24 cellular contexts compared by ENCODE assay signal in the genomic region with DNA sequence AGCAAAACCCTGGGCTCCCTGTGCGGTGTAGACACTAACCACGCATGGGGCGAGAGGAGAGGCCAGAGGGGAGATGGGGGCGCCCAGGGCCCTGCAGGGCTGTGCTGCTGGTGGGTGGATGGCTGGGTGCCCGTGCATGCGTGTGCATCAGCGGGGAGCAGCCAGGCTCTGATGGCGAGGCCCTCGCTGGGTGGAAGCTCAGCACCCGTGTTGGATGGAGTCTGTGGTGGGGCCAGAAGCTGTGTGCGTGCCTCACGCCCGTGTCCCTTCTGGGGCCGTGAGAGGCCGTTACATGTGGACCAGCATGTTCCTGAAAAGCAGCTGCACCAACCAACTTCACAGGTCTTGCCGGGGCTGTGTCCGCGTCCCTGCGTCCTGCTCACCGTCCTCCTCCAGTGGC. TPM values are rescaled to one million over a fixed set of nuclear protein-coding genes. Genes with fewer than 3 reads are reported as not detected.
"Had no signal": no experiment of that assay in that cellular context is flagged by ENCODE, and none has a peak within 500 bp of the region (broad histone marks: within the 10 kb centered on the region; RNA-seq: fewer than 3 reads in every experiment).

No MANE protein-coding gene starts in this region.

- FAIRE-seq: RCC 7860 had no signal

- H3K4me2 ChIP-seq: SK-N-SH had no signal

- H3K9me3 ChIP-seq: SK-N-SH had no signal

- DNase-seq: KBM-7, MV-4-11, NCI-H1048, NCI-H1105, NCI-H1417, NCI-H1436 treated with DMSO at 0.1 percent for 48 hours, NCI-H1694, NCI-H1930, NCI-H2081, NCI-H2171, NCI-H226, NCI-H446, NCI-H510A, NCI-H524 treated with DMSO at 0.1 percent for 48 hours, NCI-H69, NCI-H774, Right ventricle myocardium superior, RPMI8226, SIG-M5, SK-N-SH had no signal

- H3K9ac ChIP-seq: SK-N-SH had no signal

RNA-seq across cellular contexts. Expression of gene MUC6, which starts 33.4 kb away (rescaled TPM):
- total RNA-seq: LHCN-M2, MCF 10A, Right ventricle myocardium superior, SK-MEL-5 had no signal
- polyA plus RNA-seq: SK-N-SH had no signal
